Comparison of ENCODE assay signal across 8 cellular contexts in genomic region chr19:51372649-51373504, GRCh38. TPM values are rescaled to one million over a fixed set of nuclear protein-coding genes. Genes with fewer than 3 reads are reported as not detected.
DNase-seq lines count a peak whose midpoint lies in the region; ATAC-seq, FAIRE-seq and TF ChIP-seq lines count a peak whose summit lies in the region.

A gene with protein sequence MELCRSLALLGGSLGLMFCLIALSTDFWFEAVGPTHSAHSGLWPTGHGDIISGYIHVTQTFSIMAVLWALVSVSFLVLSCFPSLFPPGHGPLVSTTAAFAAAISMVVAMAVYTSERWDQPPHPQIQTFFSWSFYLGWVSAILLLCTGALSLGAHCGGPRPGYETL (minus strand): TSS chr19:51372654. CDS start chr19:51372535, 119 bp downstream.

- H3K9ac ChIP-seq in GM12878 (ENCODE audit: control insufficient read depth, insufficient read depth, low read length), result peak within 1 kb of the TSS; percentile 71
- H3K9ac ChIP-seq in GM23248, result no peak within 1 kb of the TSS
- H3K9ac ChIP-seq in PC-3 (ENCODE audit: low read length), result no peak within 1 kb of the TSS

- peak within 1 kb of the TSS; percentile 79 for H3K4me3 Mint-ChIP-seq in T-helper 2 cell treated with Interferon-gamma antibody and Interleukin-4, amounts not matched to agents 5 μg/mL and 100 μg/mL, for 36 hours

- SMC1A ChIA-PET in GM12878 (lab: Charles Lee; ENCODE audit: uncharacterized antibody, unreplicated experiment), result interaction anchor here (1.0 to 2.5 kb wide), 4 partner anchors 13 to 26 kb away, joined by 3 to 8 read pairs (median 3); no protein-coding TSS in a partner anchor

- peaks cover 70% of the 10 kb centered on the region for H3K4me1 Mint-ChIP-seq in T-helper 2 cell treated with Interferon-gamma antibody and Interleukin-4, amounts not matched to agents 5 μg/mL and 100 μg/mL, for 36 hours (ENCODE audit: low read depth)

- no peak for TF ChIP-seq CTCF in GM12878 (IDR thresholded peaks at IDR 0.05 in 2 of 3, conservative IDR thresholded peaks at IDR 0.05 in 1 of 3; ENCODE audit: control insufficient read depth in 2 of 3, extremely low read depth in 1 of 3, insufficient read depth in 1 of 3, low read depth in 3 of 3, low read length in 3 of 3)
- no peak for TF ChIP-seq CTCF in PC-3 (conservative IDR thresholded peaks at IDR 0.05; ENCODE audit: low read depth, low read length)

- POLR2A ChIA-PET in GM12878 (lab: Charles Lee) (interaction anchor here (0.6 to 4.2 kb wide), 4 partner anchors 17 to 258 kb away, joined by 3 to 32 read pairs (median 4); partner anchors contain the start of genes C19orf84 and SIGLEC10), PC-3 (lab: Charles Lee; ENCODE audit: unreplicated experiment) (interaction anchor here (0.7 kb wide), 1 partner anchor 1325 kb away, joined by 4 read pairs; no protein-coding TSS in a partner anchor)

- H3K9me2 ChIP-seq in GM23248 (ENCODE audit: insufficient read depth) (no peaks in the 10 kb centered on the region), PC-3 (replicated peaks; ENCODE audit: low read length) (no peaks in the 10 kb centered on the region)

- TF ChIP-seq EP300 in GM12878 (IDR thresholded peaks at IDR 0.05; ENCODE audit: borderline replicate concordance in 1 of 2, control insufficient read depth in 1 of 2, low read depth in 2 of 2, low read length in 2 of 2), result no peak; a peak in 1 of 4 replicates

- H3K79me2 ChIP-seq in GM12878 (ENCODE audit: control insufficient read depth, insufficient read depth, low read length) (peaks cover 4% of the 10 kb centered on the region), GM23248 (ENCODE audit: insufficient read depth) (no peaks in the 10 kb centered on the region), PC-3 (ENCODE audit: low read length) (no peaks in the 10 kb centered on the region)

- DNase-seq in GM19239 (ENCODE audit: insufficient read length, low spot score), result no peak
- DNase-seq in T-helper 2 cell treated with Interferon-gamma antibody and Interleukin-4, amounts not matched to agents 5 μg/mL and 100 μg/mL, for 36 hours (ENCODE audit: low spot score), result peak; percentile 90
- peak; percentile 68 for DNase-seq in GM12878 (ENCODE audit: low read depth, low spot score)
- DNase-seq in stimulated activated CD8-positive, alpha-beta memory T cell treated with anti-CD3 and anti-CD28 coated beads, Interleukin-15, amount 100 ng/mL, for 1 hour (ENCODE audit: low read depth), result peak; percentile 62
- no peak for DNase-seq in NCI-H226
- DNase-seq in GM23248, result no peak
- DNase-seq in SHP77 (lab: John Stamatoyannopoulos, UW), result no peak
- no peak for DNase-seq in PC-3

- no peaks in the 10 kb centered on the region for H3K9me3 Mint-ChIP-seq in T-helper 2 cell treated with Interferon-gamma antibody and Interleukin-4, amounts not matched to agents 5 μg/mL and 100 μg/mL, for 36 hours

- peak; percentile 67 for ATAC-seq in GM12878
- no peak for ATAC-seq in PC-3

- H3K27ac Mint-ChIP-seq in T-helper 2 cell treated with Interferon-gamma antibody and Interleukin-4, amounts not matched to agents 5 μg/mL and 100 μg/mL, for 36 hours, result peak within 1 kb of the TSS; percentile 100

- no peaks in the 10 kb centered on the region for H3K27me3 ChIP-seq in GM12878 (replicated peaks in 1 of 2; ENCODE audit: control insufficient read depth in 2 of 2, insufficient read depth in 2 of 2, low read length in 1 of 2)
- no peaks in the 10 kb centered on the region for H3K27me3 ChIP-seq in GM23248 (replicated peaks; ENCODE audit: insufficient read depth)
- H3K27me3 ChIP-seq in PC-3 (ENCODE audit: low read length), result no peaks in the 10 kb centered on the region

- H3K36me3 Mint-ChIP-seq in T-helper 2 cell treated with Interferon-gamma antibody and Interleukin-4, amounts not matched to agents 5 μg/mL and 100 μg/mL, for 36 hours (ENCODE audit: low read depth), result peaks cover 11% of the 10 kb centered on the region

- RAD21 ChIA-PET in GM12878 (lab: Charles Lee; ENCODE audit: unreplicated experiment), result interaction anchor here (1.7 to 2.5 kb wide), 2 partner anchors 22 to 45 kb away, joined by 7 to 23 read pairs; partner anchors contain the start of gene SIGLEC10

- FAIRE-seq in GM19239 (lab: Jason Lieb, UNC), result peak; percentile 92
- peak; percentile 85 for FAIRE-seq in GM12878 (lab: Jason Lieb, UNC)

- BruUV-seq in GM12878 (replicated peaks; lab: Mats Ljungman, UMichigan), result no TSS peak
- BruUV-seq in PC-3 (replicated peaks; lab: Mats Ljungman, UMichigan), result no TSS peak

- intact Hi-C loops in GM12878 (cut with micrococcal nuclease; ENCODE audit: unreplicated experiment), result no loop called here
- intact Hi-C loops in PC-3 (cut with micrococcal nuclease), result no loop called here

- H3K36me3 ChIP-seq in GM12878 (ENCODE audit: control insufficient read depth in 2 of 2, insufficient read depth in 2 of 2, low read length in 1 of 2), result no peaks in the 10 kb centered on the region
- no peaks in the 10 kb centered on the region for H3K36me3 ChIP-seq in GM23248 (ENCODE audit: low read depth)
- H3K36me3 ChIP-seq in PC-3 (ENCODE audit: low read depth, low read length), result no peaks in the 10 kb centered on the region

- no peaks in the 10 kb centered on the region for H3K9me3 ChIP-seq in GM12878 (replicated peaks; ENCODE audit: control insufficient read depth, insufficient read depth, low read length)
- no peaks in the 10 kb centered on the region for H3K9me3 ChIP-seq in GM23248 (ENCODE audit: low read depth)
- H3K9me3 ChIP-seq in PC-3 (ENCODE audit: low read length), result no peaks in the 10 kb centered on the region

- peak within 1 kb of the TSS; percentile 71 for H2AFZ ChIP-seq in GM12878 (ENCODE audit: control insufficient read depth, low read depth, low read length)
- no peak within 1 kb of the TSS for H2AFZ ChIP-seq in GM23248
- H2AFZ ChIP-seq in PC-3 (ENCODE audit: low read length), result no peak within 1 kb of the TSS

- peak; percentile 61 for TF ChIP-seq POLR2A in GM12878 (IDR thresholded peaks at IDR 0.05; ENCODE audit: low read depth, low read length)

- H3F3A ChIP-seq in GM23248 (ENCODE audit: insufficient read depth), result no peaks in the 10 kb centered on the region
- H3F3A ChIP-seq in PC-3 (ENCODE audit: low read length, unreplicated experiment), result no peaks in the 10 kb centered on the region

- H3K4me2 ChIP-seq in GM12878 (ENCODE audit: control insufficient read depth, insufficient read depth) (peak within 1 kb of the TSS; percentile 71), GM23248 (ENCODE audit: unreplicated experiment) (no peak within 1 kb of the TSS), PC-3 (ENCODE audit: low read length) (no peak within 1 kb of the TSS)

- no peaks in the 10 kb centered on the region for H3K27me3 Mint-ChIP-seq in T-helper 2 cell treated with Interferon-gamma antibody and Interleukin-4, amounts not matched to agents 5 μg/mL and 100 μg/mL, for 36 hours (ENCODE audit: low read depth)

- H3K27ac ChIP-seq in GM12878 (ENCODE audit: control insufficient read depth, insufficient read depth) (peak within 1 kb of the TSS; percentile 87), GM23248 (no peak within 1 kb of the TSS), PC-3 (ENCODE audit: low read length) (no peak within 1 kb of the TSS)

- CTCF ChIA-PET in GM12878 (lab: Yijun Ruan, JAX) (interaction anchor here (0.6 to 3.7 kb wide), 6 partner anchors 7 to 236 kb away, joined by 3 to 14 read pairs (median 3); partner anchors contain the start of gene SIGLEC10), PC-3 (lab: Charles Lee) (interaction anchor here (0.6 kb wide), 1 partner anchor 26 kb away, joined by 3 read pairs; no protein-coding TSS in a partner anchor)

- in situ Hi-C loops in GM12878 (cut with MboI), result loop anchor here (25.0 kb wide), 1 partner anchor 1036 kb away; the partner anchor contains the start of gene KCNC3
- in situ Hi-C loops in GM23248 (cut with MboI), result no loop called here

- 0 out of 2 replicates have a peak, but pooled peaks have one; percentile 3 for TF ChIP-seq RAD21 in GM12878 (IDR thresholded peaks at IDR 0.05; ENCODE audit: insufficient read depth, low read depth, low read length)

- H4K20me1 ChIP-seq in GM12878 (ENCODE audit: control insufficient read depth, insufficient read depth), result no peaks in the 10 kb centered on the region
- no peaks in the 10 kb centered on the region for H4K20me1 ChIP-seq in GM23248 (ENCODE audit: insufficient read depth)
- no peaks in the 10 kb centered on the region for H4K20me1 ChIP-seq in PC-3 (ENCODE audit: low read length)

- H3K4me1 ChIP-seq in GM12878 (ENCODE audit: control insufficient read depth, insufficient read depth, low read length) (peaks cover 45% of the 10 kb centered on the region), GM23248 (ENCODE audit: insufficient read depth) (no peaks in the 10 kb centered on the region), PC-3 (ENCODE audit: insufficient read depth, low read length) (peaks cover 6% of the 10 kb centered on the region; the same call in 1 of the 2 replicates)

- H3K4me3 ChIP-seq in GM12878, result peak within 1 kb of the TSS; percentile 58; the same call in 1 of the 2 replicates
- no peak within 1 kb of the TSS for H3K4me3 ChIP-seq in GM23248
- H3K4me3 ChIP-seq in PC-3 (ENCODE audit: low read length), result no peak within 1 kb of the TSS

- WGBS in GM12878 (ENCODE audit: insufficient coverage, insufficient replicate concordance, low lambda C conversion rate, missing lambda C conversion rate), result 24% methylated on average over 9 of the region's 9 CpGs
- 34 to 36% methylated on average over 9 of the region's 9 CpGs for WGBS in GM23248 (ENCODE audit: low coverage in 1 of 2, low lambda C conversion rate in 2 of 2, missing lambda C conversion rate in 2 of 2), 2 experiments

TF ChIP-seq in GM12878, 131 proteins besides CTCF, POLR2A, EP300 and RAD21 (continues in another document):
- no peak for TF ChIP-seq BMI1 (IDR thresholded peaks at IDR 0.05; ENCODE audit: borderline replicate concordance)
- TF ChIP-seq ESRRA (IDR thresholded peaks at IDR 0.05; ENCODE audit: low read length), result no peak

RNA-seq across cellular contexts. Expression of the gene that starts here (rescaled TPM):
- 9.1 and 11.9 TPM in 2 replicates for total RNA-seq in GM12878 (2013; cell fraction: nucleolus; rRNA removed)
- total RNA-seq in GM12878 (2014; rRNA removed) (16.2 and 17.1 TPM in 2 replicates), GM12878 (2014; rRNA removed; fragmentation: Illumina TruSeq; extraction: Trizol) (10.0 and 11.3 TPM in 2 replicates), GM12878 (2021) (21.0 and 23.1 TPM in 2 replicates), PC-3 (2014; rRNA removed) (not detected in 2 replicates)
- 14.2 TPM for polyA plus RNA-seq in GM12878 (2011; ENCODE audit: low read depth)
- polyA plus RNA-seq in GM12878 (2011; rRNA removed) (5.2 and 14.4 TPM in 2 replicates), GM12878 (2014; fragmentation: Illumina TruSeq; extraction: Trizol) (5.0 and 15.7 TPM in 2 replicates), GM12878 (2014; fragmentation: Nextera tagmentation; extraction: Ambion mirVana) (10 to 100 TPM; 35.1 to 48.7 TPM), GM12878 (2014; rRNA removed) (27.3 and 29.5 TPM in 2 replicates), GM12878 (2016; fragmentation: Nextera tagmentation; extraction: Ambion mirVana) (10 to 100 TPM; 21.5 to 24.7 TPM), GM23248 (2016; fragmentation: Nextera tagmentation; extraction: Ambion mirVana) (not detected in 2 replicates)
- polyA plus RNA-seq in GM12878 (2011; cell fraction: cytosol; rRNA removed), result 35.2 and 42.2 TPM in 2 replicates
- polyA plus RNA-seq in GM12878 (2011; cell fraction: nucleus; rRNA removed), result 16.2 and 16.7 TPM in 2 replicates
- polyA plus RNA-seq in GM12878 (2012), result 16.0 and 18.5 TPM in 2 replicates
- 11.3 and 26.5 TPM in 2 replicates for polyA minus RNA-seq in GM12878 (2011; rRNA and poly(A)+ RNA removed)
- 6.7 and 9.8 TPM in 2 replicates for polyA minus RNA-seq in GM12878 (2011; cell fraction: cytosol; rRNA and poly(A)+ RNA removed)
- 7.6 and 10.2 TPM in 2 replicates for polyA minus RNA-seq in GM12878 (2011; cell fraction: nucleus; rRNA and poly(A)+ RNA removed)
- not detected in 2 replicates for total RNA-seq in GM23248 (2014; rRNA removed; shearing (Covaris generic))

Comparison
In these comparisons a context has a peak if more than half of its experiments do, and no peak if none do; other contexts are left out.
1. RNA of the gene that starts here (total RNA-seq): 9.1 to 23.1 TPM in GM12878; not detected in GM23248 and not detected in PC-3; every median in the first group is over 10 times any median in the second.
2. DNase-seq: peak in T-helper 2 cell treated with Interferon-gamma antibody and Interleukin-4, amounts not matched to agents 5 μg/mL and 100 μg/mL, for 36 hours (single experiment), GM12878 (single experiment) and stimulated activated CD8-positive, alpha-beta memory T cell treated with anti-CD3 and anti-CD28 coated beads, Interleukin-15, amount 100 ng/mL, for 1 hour (single experiment); none in GM19239 (single experiment), NCI-H226 (single experiment), GM23248 (single experiment), SHP77 (0 of 2) and PC-3 (single experiment).